Comparison of ENCODE assay signal across 1 cellular context in genomic region chr4:153640476-153640802, GRCh38.
TF ChIP-seq lines count a peak whose summit lies in the region.

No MANE protein-coding gene starts in this region.

TF ChIP-seq in K562, 482 proteins besides CTCF, POLR2A, EP300 and RAD21 (continued from another document):
- no peak for TF ChIP-seq MLX (CRISPR knock-in tag; conservative IDR thresholded peaks at IDR 0.05)
- TF ChIP-seq POLR2H (tag; IDR thresholded peaks at IDR 0.05; ENCODE audit: low read depth) = no peak
- TF ChIP-seq ZNF175 (CRISPR knock-in tag; IDR thresholded peaks at IDR 0.05; ENCODE audit: low read depth) = no peak
- TF ChIP-seq FOXP1 (CRISPR knock-in tag; IDR thresholded peaks at IDR 0.05) = no peak
- TF ChIP-seq KLF13 (tag; IDR thresholded peaks at IDR 0.05; ENCODE audit: borderline replicate concordance, low read depth) = no peak
- no peak for TF ChIP-seq RCOR1 (IDR thresholded peaks at IDR 0.05; ENCODE audit: borderline replicate concordance in 1 of 2, low read depth in 2 of 2, low read length in 2 of 2)
- no peak for TF ChIP-seq NFE2L1 (tag; IDR thresholded peaks at IDR 0.05; ENCODE audit: borderline replicate concordance, low read depth)
- TF ChIP-seq ZBTB26 (CRISPR knock-in tag; IDR thresholded peaks at IDR 0.05) = no peak
- TF ChIP-seq IRF9 (tag; IDR thresholded peaks at IDR 0.05) = no peak
- no peak for TF ChIP-seq ATF7 (IDR thresholded peaks at IDR 0.05)
- no peak for TF ChIP-seq ZKSCAN3 (CRISPR knock-in tag; IDR thresholded peaks at IDR 0.05)
- no peak for TF ChIP-seq TCF7L2 (IDR thresholded peaks at IDR 0.05; ENCODE audit: low read depth, low read length)
- no peak for TF ChIP-seq ZBTB2 (IDR thresholded peaks at IDR 0.05)
- TF ChIP-seq ZC3H4 (CRISPR knock-in tag; IDR thresholded peaks at IDR 0.05; ENCODE audit: borderline replicate concordance) = no peak
- no peak for TF ChIP-seq RBM25 (IDR thresholded peaks at IDR 0.05; ENCODE audit: low read depth, low read length, severe bottlenecking)
